In the genomic region with DNA sequence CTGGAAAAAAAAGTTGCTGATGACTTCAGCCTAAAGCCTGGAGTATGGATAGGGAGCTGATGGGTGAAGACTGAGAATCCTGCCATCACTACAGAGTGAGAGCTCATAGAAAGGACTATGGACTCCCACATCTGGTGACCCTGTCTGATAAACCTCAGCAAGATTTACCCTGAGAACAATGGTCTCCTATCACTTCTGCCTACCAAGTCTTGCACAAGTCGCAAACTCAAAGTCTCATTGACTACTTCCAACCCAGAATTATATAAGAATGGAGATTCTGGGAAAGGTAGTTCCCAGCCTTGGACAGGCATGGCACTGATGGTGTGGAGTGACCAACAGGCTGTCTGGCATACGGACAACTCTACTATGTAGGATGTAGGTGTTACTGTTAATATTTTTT, we compare ENCODE assay signal across 1 cellular context.
TF ChIP-seq lines count a peak whose summit lies in the region.

No MANE protein-coding gene starts in this region.

TF ChIP-seq in HepG2, 621 proteins besides CTCF, POLR2A, EP300 and RAD21 (continued from another document and continues in another):
- TF ChIP-seq, protein P1, sequence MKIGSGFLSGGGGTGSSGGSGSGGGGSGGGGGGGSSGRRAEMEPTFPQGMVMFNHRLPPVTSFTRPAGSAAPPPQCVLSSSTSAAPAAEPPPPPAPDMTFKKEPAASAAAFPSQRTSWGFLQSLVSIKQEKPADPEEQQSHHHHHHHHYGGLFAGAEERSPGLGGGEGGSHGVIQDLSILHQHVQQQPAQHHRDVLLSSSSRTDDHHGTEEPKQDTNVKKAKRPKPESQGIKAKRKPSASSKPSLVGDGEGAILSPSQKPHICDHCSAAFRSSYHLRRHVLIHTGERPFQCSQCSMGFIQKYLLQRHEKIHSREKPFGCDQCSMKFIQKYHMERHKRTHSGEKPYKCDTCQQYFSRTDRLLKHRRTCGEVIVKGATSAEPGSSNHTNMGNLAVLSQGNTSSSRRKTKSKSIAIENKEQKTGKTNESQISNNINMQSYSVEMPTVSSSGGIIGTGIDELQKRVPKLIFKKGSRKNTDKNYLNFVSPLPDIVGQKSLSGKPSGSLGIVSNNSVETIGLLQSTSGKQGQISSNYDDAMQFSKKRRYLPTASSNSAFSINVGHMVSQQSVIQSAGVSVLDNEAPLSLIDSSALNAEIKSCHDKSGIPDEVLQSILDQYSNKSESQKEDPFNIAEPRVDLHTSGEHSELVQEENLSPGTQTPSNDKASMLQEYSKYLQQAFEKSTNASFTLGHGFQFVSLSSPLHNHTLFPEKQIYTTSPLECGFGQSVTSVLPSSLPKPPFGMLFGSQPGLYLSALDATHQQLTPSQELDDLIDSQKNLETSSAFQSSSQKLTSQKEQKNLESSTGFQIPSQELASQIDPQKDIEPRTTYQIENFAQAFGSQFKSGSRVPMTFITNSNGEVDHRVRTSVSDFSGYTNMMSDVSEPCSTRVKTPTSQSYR (CRISPR knock-in tag; IDR thresholded peaks at IDR 0.05; ENCODE audit: borderline replicate concordance): no peak; the same call in 1 of the 2 replicates
- TF ChIP-seq RFX1 (IDR thresholded peaks at IDR 0.05): no peak
- TF ChIP-seq, protein P2, sequence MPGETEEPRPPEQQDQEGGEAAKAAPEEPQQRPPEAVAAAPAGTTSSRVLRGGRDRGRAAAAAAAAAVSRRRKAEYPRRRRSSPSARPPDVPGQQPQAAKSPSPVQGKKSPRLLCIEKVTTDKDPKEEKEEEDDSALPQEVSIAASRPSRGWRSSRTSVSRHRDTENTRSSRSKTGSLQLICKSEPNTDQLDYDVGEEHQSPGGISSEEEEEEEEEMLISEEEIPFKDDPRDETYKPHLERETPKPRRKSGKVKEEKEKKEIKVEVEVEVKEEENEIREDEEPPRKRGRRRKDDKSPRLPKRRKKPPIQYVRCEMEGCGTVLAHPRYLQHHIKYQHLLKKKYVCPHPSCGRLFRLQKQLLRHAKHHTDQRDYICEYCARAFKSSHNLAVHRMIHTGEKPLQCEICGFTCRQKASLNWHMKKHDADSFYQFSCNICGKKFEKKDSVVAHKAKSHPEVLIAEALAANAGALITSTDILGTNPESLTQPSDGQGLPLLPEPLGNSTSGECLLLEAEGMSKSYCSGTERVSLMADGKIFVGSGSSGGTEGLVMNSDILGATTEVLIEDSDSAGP (CRISPR knock-in tag; IDR thresholded peaks at IDR 0.05; ENCODE audit: borderline replicate concordance): no peak
- TF ChIP-seq, protein P3, sequence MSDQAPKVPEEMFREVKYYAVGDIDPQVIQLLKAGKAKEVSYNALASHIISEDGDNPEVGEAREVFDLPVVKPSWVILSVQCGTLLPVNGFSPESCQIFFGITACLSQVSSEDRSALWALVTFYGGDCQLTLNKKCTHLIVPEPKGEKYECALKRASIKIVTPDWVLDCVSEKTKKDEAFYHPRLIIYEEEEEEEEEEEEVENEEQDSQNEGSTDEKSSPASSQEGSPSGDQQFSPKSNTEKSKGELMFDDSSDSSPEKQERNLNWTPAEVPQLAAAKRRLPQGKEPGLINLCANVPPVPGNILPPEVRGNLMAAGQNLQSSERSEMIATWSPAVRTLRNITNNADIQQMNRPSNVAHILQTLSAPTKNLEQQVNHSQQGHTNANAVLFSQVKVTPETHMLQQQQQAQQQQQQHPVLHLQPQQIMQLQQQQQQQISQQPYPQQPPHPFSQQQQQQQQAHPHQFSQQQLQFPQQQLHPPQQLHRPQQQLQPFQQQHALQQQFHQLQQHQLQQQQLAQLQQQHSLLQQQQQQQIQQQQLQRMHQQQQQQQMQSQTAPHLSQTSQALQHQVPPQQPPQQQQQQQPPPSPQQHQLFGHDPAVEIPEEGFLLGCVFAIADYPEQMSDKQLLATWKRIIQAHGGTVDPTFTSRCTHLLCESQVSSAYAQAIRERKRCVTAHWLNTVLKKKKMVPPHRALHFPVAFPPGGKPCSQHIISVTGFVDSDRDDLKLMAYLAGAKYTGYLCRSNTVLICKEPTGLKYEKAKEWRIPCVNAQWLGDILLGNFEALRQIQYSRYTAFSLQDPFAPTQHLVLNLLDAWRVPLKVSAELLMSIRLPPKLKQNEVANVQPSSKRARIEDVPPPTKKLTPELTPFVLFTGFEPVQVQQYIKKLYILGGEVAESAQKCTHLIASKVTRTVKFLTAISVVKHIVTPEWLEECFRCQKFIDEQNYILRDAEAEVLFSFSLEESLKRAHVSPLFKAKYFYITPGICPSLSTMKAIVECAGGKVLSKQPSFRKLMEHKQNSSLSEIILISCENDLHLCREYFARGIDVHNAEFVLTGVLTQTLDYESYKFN (CRISPR knock-in tag; conservative IDR thresholded peaks at IDR 0.05): peak; percentile 60
- TF ChIP-seq ZNF207 (IDR thresholded peaks at IDR 0.05; ENCODE audit: borderline replicate concordance): no peak
- no peak for TF ChIP-seq ZNF768 (CRISPR knock-in tag; IDR thresholded peaks at IDR 0.05)
- TF ChIP-seq, protein P4, sequence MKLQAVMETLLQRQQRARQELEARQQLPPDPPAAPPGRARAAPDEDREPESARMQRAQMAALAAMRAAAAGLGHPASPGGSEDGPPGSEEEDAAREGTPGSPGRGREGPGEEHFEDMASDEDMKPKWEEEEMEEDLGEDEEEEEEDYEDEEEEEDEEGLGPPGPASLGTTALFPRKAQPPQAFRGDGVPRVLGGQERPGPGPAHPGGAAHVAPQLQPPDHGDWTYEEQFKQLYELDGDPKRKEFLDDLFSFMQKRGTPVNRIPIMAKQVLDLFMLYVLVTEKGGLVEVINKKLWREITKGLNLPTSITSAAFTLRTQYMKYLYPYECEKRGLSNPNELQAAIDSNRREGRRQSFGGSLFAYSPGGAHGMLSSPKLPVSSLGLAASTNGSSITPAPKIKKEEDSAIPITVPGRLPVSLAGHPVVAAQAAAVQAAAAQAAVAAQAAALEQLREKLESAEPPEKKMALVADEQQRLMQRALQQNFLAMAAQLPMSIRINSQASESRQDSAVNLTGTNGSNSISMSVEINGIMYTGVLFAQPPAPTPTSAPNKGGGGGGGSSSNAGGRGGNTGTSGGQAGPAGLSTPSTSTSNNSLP (IDR thresholded peaks at IDR 0.05; ENCODE audit: low read depth, low read length): peak; percentile 47; the same call in 1 of the 2 replicates
- TF ChIP-seq, protein P5, sequence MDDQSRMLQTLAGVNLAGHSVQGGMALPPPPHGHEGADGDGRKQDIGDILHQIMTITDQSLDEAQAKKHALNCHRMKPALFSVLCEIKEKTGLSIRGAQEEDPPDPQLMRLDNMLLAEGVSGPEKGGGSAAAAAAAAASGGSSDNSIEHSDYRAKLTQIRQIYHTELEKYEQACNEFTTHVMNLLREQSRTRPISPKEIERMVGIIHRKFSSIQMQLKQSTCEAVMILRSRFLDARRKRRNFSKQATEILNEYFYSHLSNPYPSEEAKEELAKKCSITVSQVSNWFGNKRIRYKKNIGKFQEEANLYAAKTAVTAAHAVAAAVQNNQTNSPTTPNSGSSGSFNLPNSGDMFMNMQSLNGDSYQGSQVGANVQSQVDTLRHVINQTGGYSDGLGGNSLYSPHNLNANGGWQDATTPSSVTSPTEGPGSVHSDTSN (CRISPR knock-in tag; IDR thresholded peaks at IDR 0.05; ENCODE audit: borderline replicate concordance): no peak
- no peak for TF ChIP-seq NFATC3 (CRISPR knock-in tag; IDR thresholded peaks at IDR 0.05)
- TF ChIP-seq, protein P6, sequence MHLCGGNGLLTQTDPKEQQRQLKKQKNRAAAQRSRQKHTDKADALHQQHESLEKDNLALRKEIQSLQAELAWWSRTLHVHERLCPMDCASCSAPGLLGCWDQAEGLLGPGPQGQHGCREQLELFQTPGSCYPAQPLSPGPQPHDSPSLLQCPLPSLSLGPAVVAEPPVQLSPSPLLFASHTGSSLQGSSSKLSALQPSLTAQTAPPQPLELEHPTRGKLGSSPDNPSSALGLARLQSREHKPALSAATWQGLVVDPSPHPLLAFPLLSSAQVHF (CRISPR knock-in tag; IDR thresholded peaks at IDR 0.05): no peak
- TF ChIP-seq, protein P7, sequence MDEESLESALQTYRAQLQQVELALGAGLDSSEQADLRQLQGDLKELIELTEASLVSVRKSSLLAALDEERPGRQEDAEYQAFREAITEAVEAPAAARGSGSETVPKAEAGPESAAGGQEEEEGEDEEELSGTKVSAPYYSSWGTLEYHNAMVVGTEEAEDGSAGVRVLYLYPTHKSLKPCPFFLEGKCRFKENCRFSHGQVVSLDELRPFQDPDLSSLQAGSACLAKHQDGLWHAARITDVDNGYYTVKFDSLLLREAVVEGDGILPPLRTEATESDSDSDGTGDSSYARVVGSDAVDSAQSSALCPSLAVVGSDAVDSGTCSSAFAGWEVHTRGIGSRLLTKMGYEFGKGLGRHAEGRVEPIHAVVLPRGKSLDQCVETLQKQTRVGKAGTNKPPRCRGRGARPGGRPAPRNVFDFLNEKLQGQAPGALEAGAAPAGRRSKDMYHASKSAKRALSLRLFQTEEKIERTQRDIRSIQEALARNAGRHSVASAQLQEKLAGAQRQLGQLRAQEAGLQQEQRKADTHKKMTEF (CRISPR knock-in tag; IDR thresholded peaks at IDR 0.05): no peak
- no peak for TF ChIP-seq ZNF577 (CRISPR knock-in tag; IDR thresholded peaks at IDR 0.05; ENCODE audit: borderline replicate concordance, low read depth)
- peak; percentile 76; the same call in 1 of the 2 replicates for TF ChIP-seq ZNF205 (CRISPR knock-in tag; IDR thresholded peaks at IDR 0.05)
- TF ChIP-seq NR2F1 (CRISPR knock-in tag; IDR thresholded peaks at IDR 0.05): 0 out of 4 replicates have a peak, but pooled peaks of 1 of the 2 experiments have one; percentile 14
- no peak for TF ChIP-seq MYNN (CRISPR knock-in tag; IDR thresholded peaks at IDR 0.05; ENCODE audit: low read depth)
- TF ChIP-seq EED (CRISPR knock-in tag; IDR thresholded peaks at IDR 0.05): no peak
- no peak for TF ChIP-seq SP140L (CRISPR knock-in tag; IDR thresholded peaks at IDR 0.05; ENCODE audit: borderline replicate concordance)
- TF ChIP-seq ZNF331 (CRISPR knock-in tag; IDR thresholded peaks at IDR 0.05): peak; percentile 51; the same call in 1 of the 2 replicates
- no peak for TF ChIP-seq MAFF (IDR thresholded peaks at IDR 0.05; ENCODE audit: low read depth, low read length)
- TF ChIP-seq HNRNPLL (IDR thresholded peaks at IDR 0.05; ENCODE audit: low read depth, low read length, poor library complexity, severe bottlenecking): no peak
- TF ChIP-seq, protein P8, sequence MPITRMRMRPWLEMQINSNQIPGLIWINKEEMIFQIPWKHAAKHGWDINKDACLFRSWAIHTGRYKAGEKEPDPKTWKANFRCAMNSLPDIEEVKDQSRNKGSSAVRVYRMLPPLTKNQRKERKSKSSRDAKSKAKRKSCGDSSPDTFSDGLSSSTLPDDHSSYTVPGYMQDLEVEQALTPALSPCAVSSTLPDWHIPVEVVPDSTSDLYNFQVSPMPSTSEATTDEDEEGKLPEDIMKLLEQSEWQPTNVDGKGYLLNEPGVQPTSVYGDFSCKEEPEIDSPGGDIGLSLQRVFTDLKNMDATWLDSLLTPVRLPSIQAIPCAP (CRISPR knock-in tag; IDR thresholded peaks at IDR 0.05; ENCODE audit: low read depth): no peak
- TF ChIP-seq, protein P9, sequence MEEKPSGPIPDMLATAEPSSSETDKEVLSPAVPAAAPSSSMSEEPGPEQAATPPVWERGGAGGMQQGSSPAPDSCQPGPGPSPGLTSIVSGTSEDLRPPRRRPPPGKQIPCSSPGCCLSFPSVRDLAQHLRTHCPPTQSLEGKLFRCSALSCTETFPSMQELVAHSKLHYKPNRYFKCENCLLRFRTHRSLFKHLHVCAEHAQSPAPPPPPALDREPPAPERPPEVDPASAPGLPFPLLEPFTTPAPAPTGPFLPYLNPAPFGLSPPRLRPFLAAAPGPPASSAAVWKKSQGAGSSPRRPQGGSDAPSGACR (CRISPR knock-in tag; IDR thresholded peaks at IDR 0.05): no peak
- TF ChIP-seq, protein P10, sequence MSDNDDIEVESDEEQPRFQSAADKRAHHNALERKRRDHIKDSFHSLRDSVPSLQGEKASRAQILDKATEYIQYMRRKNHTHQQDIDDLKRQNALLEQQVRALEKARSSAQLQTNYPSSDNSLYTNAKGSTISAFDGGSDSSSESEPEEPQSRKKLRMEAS (IDR thresholded peaks at IDR 0.05): 0 out of 2 replicates have a peak, but pooled peaks have one; percentile 35
- TF ChIP-seq, protein P11, sequence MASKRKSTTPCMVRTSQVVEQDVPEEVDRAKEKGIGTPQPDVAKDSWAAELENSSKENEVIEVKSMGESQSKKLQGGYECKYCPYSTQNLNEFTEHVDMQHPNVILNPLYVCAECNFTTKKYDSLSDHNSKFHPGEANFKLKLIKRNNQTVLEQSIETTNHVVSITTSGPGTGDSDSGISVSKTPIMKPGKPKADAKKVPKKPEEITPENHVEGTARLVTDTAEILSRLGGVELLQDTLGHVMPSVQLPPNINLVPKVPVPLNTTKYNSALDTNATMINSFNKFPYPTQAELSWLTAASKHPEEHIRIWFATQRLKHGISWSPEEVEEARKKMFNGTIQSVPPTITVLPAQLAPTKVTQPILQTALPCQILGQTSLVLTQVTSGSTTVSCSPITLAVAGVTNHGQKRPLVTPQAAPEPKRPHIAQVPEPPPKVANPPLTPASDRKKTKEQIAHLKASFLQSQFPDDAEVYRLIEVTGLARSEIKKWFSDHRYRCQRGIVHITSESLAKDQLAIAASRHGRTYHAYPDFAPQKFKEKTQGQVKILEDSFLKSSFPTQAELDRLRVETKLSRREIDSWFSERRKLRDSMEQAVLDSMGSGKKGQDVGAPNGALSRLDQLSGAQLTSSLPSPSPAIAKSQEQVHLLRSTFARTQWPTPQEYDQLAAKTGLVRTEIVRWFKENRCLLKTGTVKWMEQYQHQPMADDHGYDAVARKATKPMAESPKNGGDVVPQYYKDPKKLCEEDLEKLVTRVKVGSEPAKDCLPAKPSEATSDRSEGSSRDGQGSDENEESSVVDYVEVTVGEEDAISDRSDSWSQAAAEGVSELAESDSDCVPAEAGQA (IDR thresholded peaks at IDR 0.05; ENCODE audit: low read depth): no peak
- TF ChIP-seq, protein P11 (CRISPR knock-in tag; IDR thresholded peaks at IDR 0.05; ENCODE audit: borderline replicate concordance): no peak
- TF ChIP-seq GATA4 (IDR thresholded peaks at IDR 0.05; ENCODE audit: borderline replicate concordance, low read depth): no peak
- TF ChIP-seq MED1 (CRISPR knock-in tag; IDR thresholded peaks at IDR 0.05): peak; percentile 42; the same call in 1 of the 2 replicates
- TF ChIP-seq, protein P12, sequence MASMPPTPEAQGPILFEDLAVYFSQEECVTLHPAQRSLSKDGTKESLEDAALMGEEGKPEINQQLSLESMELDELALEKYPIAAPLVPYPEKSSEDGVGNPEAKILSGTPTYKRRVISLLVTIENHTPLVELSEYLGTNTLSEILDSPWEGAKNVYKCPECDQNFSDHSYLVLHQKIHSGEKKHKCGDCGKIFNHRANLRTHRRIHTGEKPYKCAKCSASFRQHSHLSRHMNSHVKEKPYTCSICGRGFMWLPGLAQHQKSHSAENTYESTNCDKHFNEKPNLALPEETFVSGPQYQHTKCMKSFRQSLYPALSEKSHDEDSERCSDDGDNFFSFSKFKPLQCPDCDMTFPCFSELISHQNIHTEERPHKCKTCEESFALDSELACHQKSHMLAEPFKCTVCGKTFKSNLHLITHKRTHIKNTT (CRISPR knock-in tag; IDR thresholded peaks at IDR 0.05): no peak
- no peak for TF ChIP-seq ZNF788 (CRISPR knock-in tag; IDR thresholded peaks at IDR 0.05; ENCODE audit: borderline replicate concordance)
